1 cellular context compared by ENCODE assay signal in the genomic region with DNA sequence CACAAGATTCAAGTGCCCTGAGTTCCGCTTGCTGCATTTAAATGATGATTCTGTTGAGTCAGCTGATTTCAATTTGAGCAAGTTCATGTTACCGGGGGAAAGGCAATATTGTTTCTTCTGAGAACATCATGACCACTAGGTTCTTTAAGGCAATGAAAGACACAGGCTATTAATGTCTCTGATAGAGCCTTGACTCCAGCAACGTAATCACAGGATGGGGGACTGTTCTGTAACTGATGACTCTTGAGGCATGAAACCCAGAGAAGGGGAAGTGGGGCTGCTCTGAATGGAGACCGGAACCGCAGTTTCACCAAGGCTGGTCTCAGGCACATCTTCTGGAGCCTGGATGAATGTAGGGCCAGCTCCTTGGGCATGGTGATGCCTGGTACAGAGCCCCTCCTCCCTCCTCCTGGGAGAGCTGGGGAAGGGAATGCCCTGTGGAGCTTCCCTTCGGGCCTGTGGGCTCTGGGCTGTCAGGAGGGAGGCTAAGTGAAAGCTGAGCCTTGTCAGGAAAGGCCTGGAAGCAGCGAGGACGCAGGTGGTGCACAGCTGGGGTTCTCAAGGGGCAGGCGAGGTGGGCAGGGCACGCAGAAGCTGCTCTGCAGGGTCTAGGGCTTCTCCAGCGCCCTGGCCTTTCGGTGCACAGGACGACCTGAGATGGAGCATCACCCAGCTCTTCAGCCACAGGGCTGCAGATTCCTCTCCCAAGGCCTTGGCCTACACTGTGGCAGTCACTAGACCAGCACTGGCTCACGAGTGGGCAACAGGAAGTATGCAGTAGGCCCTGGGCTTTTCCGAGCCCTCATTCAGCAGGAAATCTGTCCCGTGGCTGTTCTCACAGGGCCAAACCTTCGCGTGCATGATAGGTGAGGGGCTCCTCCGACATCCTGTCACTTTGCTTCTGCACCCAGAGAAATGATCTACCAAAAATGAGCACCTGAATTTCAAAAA.
TF ChIP-seq lines count a peak whose summit lies in the region.

No MANE protein-coding gene starts in this region.

TF ChIP-seq in HepG2, 621 proteins besides CTCF, POLR2A, EP300 and RAD21:
- TF ChIP-seq MAFF (IDR thresholded peaks at IDR 0.05; ENCODE audit: low read depth, low read length) (peak; percentile 98), ZFY (CRISPR knock-in tag; IDR thresholded peaks at IDR 0.05) (no peak), ZNF30 (CRISPR knock-in tag; IDR thresholded peaks at IDR 0.05) (no peak), ZNF775 (CRISPR knock-in tag; IDR thresholded peaks at IDR 0.05; ENCODE audit: borderline replicate concordance) (no peak), TSC22D2 (CRISPR knock-in tag; IDR thresholded peaks at IDR 0.05; ENCODE audit: borderline replicate concordance) (no peak), SP4 (CRISPR knock-in tag; IDR thresholded peaks at IDR 0.05) (no peak), ZFP36 (IDR thresholded peaks at IDR 0.05; ENCODE audit: borderline replicate concordance, low read depth, low read length, partially characterized antibody) (no peak), NFRKB (IDR thresholded peaks at IDR 0.05) (no peak), MAFK (conservative IDR thresholded peaks at IDR 0.05 in 1 of 2, IDR thresholded peaks at IDR 0.05 in 1 of 2; ENCODE audit: low read length in 2 of 2) (peak; percentile 96 to 98), SNRNP70 (IDR thresholded peaks at IDR 0.05; ENCODE audit: low read depth, low read length) (no peak), MED1 (CRISPR knock-in tag; IDR thresholded peaks at IDR 0.05) (no peak), CENPT (CRISPR knock-in tag; IDR thresholded peaks at IDR 0.05; ENCODE audit: low read depth) (no peak)
- TF ChIP-seq, protein P1, sequence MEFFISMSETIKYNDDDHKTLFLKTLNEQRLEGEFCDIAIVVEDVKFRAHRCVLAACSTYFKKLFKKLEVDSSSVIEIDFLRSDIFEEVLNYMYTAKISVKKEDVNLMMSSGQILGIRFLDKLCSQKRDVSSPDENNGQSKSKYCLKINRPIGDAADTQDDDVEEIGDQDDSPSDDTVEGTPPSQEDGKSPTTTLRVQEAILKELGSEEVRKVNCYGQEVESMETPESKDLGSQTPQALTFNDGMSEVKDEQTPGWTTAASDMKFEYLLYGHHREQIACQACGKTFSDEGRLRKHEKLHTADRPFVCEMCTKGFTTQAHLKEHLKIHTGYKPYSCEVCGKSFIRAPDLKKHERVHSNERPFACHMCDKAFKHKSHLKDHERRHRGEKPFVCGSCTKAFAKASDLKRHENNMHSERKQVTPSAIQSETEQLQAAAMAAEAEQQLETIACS (CRISPR knock-in tag; IDR thresholded peaks at IDR 0.05): no peak
- TF ChIP-seq, protein P2, sequence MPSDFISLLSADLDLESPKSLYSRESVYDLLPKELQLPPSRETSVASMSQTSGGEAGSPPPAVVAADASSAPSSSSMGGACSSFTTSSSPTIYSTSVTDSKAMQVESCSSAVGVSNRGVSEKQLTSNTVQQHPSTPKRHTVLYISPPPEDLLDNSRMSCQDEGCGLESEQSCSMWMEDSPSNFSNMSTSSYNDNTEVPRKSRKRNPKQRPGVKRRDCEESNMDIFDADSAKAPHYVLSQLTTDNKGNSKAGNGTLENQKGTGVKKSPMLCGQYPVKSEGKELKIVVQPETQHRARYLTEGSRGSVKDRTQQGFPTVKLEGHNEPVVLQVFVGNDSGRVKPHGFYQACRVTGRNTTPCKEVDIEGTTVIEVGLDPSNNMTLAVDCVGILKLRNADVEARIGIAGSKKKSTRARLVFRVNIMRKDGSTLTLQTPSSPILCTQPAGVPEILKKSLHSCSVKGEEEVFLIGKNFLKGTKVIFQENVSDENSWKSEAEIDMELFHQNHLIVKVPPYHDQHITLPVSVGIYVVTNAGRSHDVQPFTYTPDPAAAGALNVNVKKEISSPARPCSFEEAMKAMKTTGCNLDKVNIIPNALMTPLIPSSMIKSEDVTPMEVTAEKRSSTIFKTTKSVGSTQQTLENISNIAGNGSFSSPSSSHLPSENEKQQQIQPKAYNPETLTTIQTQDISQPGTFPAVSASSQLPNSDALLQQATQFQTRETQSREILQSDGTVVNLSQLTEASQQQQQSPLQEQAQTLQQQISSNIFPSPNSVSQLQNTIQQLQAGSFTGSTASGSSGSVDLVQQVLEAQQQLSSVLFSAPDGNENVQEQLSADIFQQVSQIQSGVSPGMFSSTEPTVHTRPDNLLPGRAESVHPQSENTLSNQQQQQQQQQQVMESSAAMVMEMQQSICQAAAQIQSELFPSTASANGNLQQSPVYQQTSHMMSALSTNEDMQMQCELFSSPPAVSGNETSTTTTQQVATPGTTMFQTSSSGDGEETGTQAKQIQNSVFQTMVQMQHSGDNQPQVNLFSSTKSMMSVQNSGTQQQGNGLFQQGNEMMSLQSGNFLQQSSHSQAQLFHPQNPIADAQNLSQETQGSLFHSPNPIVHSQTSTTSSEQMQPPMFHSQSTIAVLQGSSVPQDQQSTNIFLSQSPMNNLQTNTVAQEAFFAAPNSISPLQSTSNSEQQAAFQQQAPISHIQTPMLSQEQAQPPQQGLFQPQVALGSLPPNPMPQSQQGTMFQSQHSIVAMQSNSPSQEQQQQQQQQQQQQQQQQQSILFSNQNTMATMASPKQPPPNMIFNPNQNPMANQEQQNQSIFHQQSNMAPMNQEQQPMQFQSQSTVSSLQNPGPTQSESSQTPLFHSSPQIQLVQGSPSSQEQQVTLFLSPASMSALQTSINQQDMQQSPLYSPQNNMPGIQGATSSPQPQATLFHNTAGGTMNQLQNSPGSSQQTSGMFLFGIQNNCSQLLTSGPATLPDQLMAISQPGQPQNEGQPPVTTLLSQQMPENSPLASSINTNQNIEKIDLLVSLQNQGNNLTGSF (CRISPR knock-in tag; IDR thresholded peaks at IDR 0.05): no peak
- TF ChIP-seq, protein P3, sequence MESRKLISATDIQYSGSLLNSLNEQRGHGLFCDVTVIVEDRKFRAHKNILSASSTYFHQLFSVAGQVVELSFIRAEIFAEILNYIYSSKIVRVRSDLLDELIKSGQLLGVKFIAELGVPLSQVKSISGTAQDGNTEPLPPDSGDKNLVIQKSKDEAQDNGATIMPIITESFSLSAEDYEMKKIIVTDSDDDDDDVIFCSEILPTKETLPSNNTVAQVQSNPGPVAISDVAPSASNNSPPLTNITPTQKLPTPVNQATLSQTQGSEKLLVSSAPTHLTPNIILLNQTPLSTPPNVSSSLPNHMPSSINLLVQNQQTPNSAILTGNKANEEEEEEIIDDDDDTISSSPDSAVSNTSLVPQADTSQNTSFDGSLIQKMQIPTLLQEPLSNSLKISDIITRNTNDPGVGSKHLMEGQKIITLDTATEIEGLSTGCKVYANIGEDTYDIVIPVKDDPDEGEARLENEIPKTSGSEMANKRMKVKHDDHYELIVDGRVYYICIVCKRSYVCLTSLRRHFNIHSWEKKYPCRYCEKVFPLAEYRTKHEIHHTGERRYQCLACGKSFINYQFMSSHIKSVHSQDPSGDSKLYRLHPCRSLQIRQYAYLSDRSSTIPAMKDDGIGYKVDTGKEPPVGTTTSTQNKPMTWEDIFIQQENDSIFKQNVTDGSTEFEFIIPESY (CRISPR knock-in tag; IDR thresholded peaks at IDR 0.05): no peak
- TF ChIP-seq, protein P4, sequence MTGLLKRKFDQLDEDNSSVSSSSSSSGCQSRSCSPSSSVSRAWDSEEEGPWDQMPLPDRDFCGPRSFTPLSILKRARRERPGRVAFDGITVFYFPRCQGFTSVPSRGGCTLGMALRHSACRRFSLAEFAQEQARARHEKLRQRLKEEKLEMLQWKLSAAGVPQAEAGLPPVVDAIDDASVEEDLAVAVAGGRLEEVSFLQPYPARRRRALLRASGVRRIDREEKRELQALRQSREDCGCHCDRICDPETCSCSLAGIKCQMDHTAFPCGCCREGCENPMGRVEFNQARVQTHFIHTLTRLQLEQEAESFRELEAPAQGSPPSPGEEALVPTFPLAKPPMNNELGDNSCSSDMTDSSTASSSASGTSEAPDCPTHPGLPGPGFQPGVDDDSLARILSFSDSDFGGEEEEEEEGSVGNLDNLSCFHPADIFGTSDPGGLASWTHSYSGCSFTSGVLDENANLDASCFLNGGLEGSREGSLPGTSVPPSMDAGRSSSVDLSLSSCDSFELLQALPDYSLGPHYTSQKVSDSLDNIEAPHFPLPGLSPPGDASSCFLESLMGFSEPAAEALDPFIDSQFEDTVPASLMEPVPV (CRISPR knock-in tag; IDR thresholded peaks at IDR 0.05): no peak
- TF ChIP-seq, protein P5, sequence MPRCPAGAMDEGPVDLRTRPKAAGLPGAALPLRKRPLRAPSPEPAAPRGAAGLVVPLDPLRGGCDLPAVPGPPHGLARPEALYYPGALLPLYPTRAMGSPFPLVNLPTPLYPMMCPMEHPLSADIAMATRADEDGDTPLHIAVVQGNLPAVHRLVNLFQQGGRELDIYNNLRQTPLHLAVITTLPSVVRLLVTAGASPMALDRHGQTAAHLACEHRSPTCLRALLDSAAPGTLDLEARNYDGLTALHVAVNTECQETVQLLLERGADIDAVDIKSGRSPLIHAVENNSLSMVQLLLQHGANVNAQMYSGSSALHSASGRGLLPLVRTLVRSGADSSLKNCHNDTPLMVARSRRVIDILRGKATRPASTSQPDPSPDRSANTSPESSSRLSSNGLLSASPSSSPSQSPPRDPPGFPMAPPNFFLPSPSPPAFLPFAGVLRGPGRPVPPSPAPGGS (CRISPR knock-in tag; IDR thresholded peaks at IDR 0.05): no peak
